10 cellular contexts compared by ENCODE assay signal in the genomic region with DNA sequence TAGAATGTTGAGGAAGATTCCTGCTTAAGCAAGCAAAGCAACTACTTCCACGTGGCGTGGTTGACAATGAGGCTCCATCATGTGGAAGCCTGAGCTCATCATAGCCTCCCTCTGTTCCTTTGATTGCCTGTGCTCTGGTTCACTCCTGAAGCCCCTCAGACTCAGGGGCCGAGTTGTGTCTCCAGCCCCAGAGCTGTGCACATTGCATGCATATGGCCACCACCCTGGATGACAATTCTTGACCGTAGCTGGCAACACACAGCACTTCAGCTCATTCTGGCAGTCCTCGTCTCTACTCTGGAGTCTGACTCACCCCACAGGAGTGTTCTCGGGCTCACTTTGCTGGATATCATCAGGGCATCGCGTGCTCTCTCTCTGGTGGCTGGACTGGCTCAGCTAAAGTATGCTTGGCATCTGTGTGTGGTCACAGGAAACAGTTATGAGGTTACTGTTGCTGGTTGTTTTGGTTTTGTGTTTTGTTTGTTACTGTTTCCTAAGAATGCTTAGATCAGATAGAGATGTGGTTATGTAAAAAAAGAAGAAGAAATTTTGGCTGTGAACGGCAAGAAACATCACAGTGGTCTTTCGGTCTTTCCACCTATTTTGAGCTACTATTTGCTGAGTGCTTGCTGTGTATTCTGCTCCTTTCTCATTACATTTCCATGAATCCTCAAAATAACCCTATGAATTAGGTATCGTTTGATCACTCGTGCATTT. TPM values are rescaled to one million over a fixed set of nuclear protein-coding genes. Genes with fewer than 3 reads are reported as not detected.
DNase-seq lines count a peak whose midpoint lies in the region; FAIRE-seq and TF ChIP-seq lines count a peak whose summit lies in the region.
"Had no signal": no experiment of that assay in that cellular context is flagged by ENCODE, and none has a peak within 500 bp of the region (broad histone marks: within the 10 kb centered on the region; RNA-seq: fewer than 3 reads in every experiment).

No MANE protein-coding gene starts in this region.

- H3K27ac ChIP-seq in AG04450 (ENCODE audit: low read depth, low read length) (peak overlapping the region; percentile 89), brain microvascular endothelial cell (peak overlapping the region; percentile 79), tibial nerve (no peak overlapping the region)
- no peak overlapping the region for H3K27ac ChIP-seq in CD4-positive, alpha-beta memory T cell (ENCODE audit: low read depth, low read length)

- TF ChIP-seq POLR2A in tibial nerve (IDR thresholded peaks at IDR 0.05) = no peak

- H3K9me3 ChIP-seq in AG04450 (ENCODE audit: control insufficient read depth, insufficient read depth, low read length) (no peaks in the 10 kb centered on the region; the same call in 1 of the 2 replicates), tibial nerve (no peaks in the 10 kb centered on the region)
- no peaks in the 10 kb centered on the region for H3K9me3 ChIP-seq in CD4-positive, alpha-beta memory T cell (ENCODE audit: control insufficient read depth in 1 of 2, low read length in 2 of 2)

- WGBS in tibial nerve, 2 donors = 65 to 66% methylated on average over 12 of the region's 12 CpGs

- DNase-seq in AG04450 (ENCODE audit: low read depth, low spot score) (peak; percentile 97), HTR-8/SVneo (ENCODE audit: insufficient read length, low spot score) (peak; percentile 94), brain microvascular endothelial cell (peak; percentile 99), kidney tubule cell (ENCODE audit: low spot score) (peak; percentile 99), CD1c-positive myeloid dendritic cell (ENCODE audit: extremely low spot score) (no peak), anterior cingulate cortex (lab: John Stamatoyannopoulos, UW) (no peak), tibial nerve (ENCODE audit: low spot score in 2 of 2) (no peak)
- DNase-seq in CD4-positive, alpha-beta memory T cell = no peak
- DNase-seq: activated CD8-positive, alpha-beta memory T cell treated with anti-CD3 and anti-CD28 coated beads for 24 hours; NCI-H187 treated with DMSO at 0.1 percent for 48 hours had no signal

- no peak for TF ChIP-seq EP300 in tibial nerve (IDR thresholded peaks at IDR 0.05)

- FAIRE-seq in HTR-8/SVneo (lab: Jason Lieb, UNC) = peak; percentile 96

- H3K27ac Mint-ChIP-seq in CD4-positive, alpha-beta memory T cell = peak overlapping the region in 1 of 7 donors; percentile 23

- H3K36me3 ChIP-seq in brain microvascular endothelial cell (replicated peaks) = no peaks in the 10 kb centered on the region
- H3K36me3 ChIP-seq in CD4-positive, alpha-beta memory T cell (ENCODE audit: insufficient read depth, low read length) = no peaks in the 10 kb centered on the region
- no peaks in the 10 kb centered on the region for H3K36me3 ChIP-seq in tibial nerve

- TF ChIP-seq CTCF in AG04450 (IDR thresholded peaks at IDR 0.05; ENCODE audit: low read depth, low read length) (no peak), brain microvascular endothelial cell (IDR thresholded peaks at IDR 0.05; ENCODE audit: low read depth, low read length, missing control alignments) (no peak), tibial nerve (IDR thresholded peaks at IDR 0.05) (no peak)

- H3K36me3 Mint-ChIP-seq in CD4-positive, alpha-beta memory T cell = no peaks in the 10 kb centered on the region

- CTCF ChIA-PET in AG04450 (lab: Charles Lee) = interaction anchor here (0.7 to 5.4 kb wide), 11 partner anchors 8 to 387 kb away, joined by 3 to 33 read pairs (median 4); no protein-coding TSS in a partner anchor
- CTCF ChIA-PET in CD4-positive, alpha-beta memory T cell (lab: Charles Lee; ENCODE audit: partially characterized antibody) = interaction anchor here (1.1 kb wide), 1 partner anchor 27 kb away, joined by 4 read pairs; no protein-coding TSS in a partner anchor

- no peaks in the 10 kb centered on the region for H3K9me3 Mint-ChIP-seq in CD4-positive, alpha-beta memory T cell

- H3K4me1 ChIP-seq in CD4-positive, alpha-beta memory T cell (ENCODE audit: insufficient read depth, low read length) = no peaks in the 10 kb centered on the region
- H3K4me1 ChIP-seq in tibial nerve = no peaks in the 10 kb centered on the region

- POLR2A ChIA-PET in AG04450 (lab: Yijun Ruan, JAX) = interaction anchor here (0.6 to 2.1 kb wide), 9 partner anchors 8 to 181 kb away, joined by 3 to 17 read pairs (median 6); a partner anchor contains a TSS
- POLR2A ChIA-PET in CD4-positive, alpha-beta memory T cell (lab: Charles Lee; ENCODE audit: partially characterized antibody) = no interaction called here

- H3K4me3 ChIP-seq in AG04450 (ENCODE audit: low read depth, low read length) (no peak overlapping the region), brain microvascular endothelial cell (ENCODE audit: low read depth, low read length) (no peak overlapping the region), tibial nerve (no peak overlapping the region)
- no peak overlapping the region for H3K4me3 ChIP-seq in CD4-positive, alpha-beta memory T cell (ENCODE audit: low read length in 2 of 2)

- in situ Hi-C loops in brain microvascular endothelial cell (cut with HindIII; ENCODE audit: low pct_ligation_motif_present, low sequenced_read_pairs) = loop anchor here (25.0 kb wide), 1 partner anchor 365 kb away; a partner anchor contains a TSS

- H3K27me3 ChIP-seq in AG04450 (ENCODE audit: control insufficient read depth, insufficient read depth, low read length) (no peaks in the 10 kb centered on the region), brain microvascular endothelial cell (replicated peaks) (no peaks in the 10 kb centered on the region), tibial nerve (no peaks in the 10 kb centered on the region)
- no peaks in the 10 kb centered on the region for H3K27me3 ChIP-seq in CD4-positive, alpha-beta memory T cell (ENCODE audit: insufficient read depth, low read length)

- intact Hi-C loops in CD4-positive, alpha-beta memory T cell (cut with micrococcal nuclease) = no loop called here

- H3K27me3 Mint-ChIP-seq in CD4-positive, alpha-beta memory T cell = peaks cover 8 to 12% of the 10 kb centered on the region in 2 donors

- H3K4me3 Mint-ChIP-seq in CD4-positive, alpha-beta memory T cell = no peak overlapping the region

- H3K4me1 Mint-ChIP-seq in CD4-positive, alpha-beta memory T cell = peaks cover 2 to 5% (median 4%) of the 10 kb centered on the region in 4 donors

RNA-seq across cellular contexts. Expression of a gene that starts 41.6 kb away (rescaled TPM):
- polyA plus RNA-seq in AG04450 (2011; rRNA removed) = 50.1 and 68.4 TPM in 2 replicates
- polyA minus RNA-seq in AG04450 (2011; rRNA and poly(A)+ RNA removed) = 22.1 and 37.3 TPM in 2 replicates
- 10 to 100 TPM; 33.4 to 36.9 TPM for total RNA-seq in CD4-positive, alpha-beta memory T cell
- 10 to 100 TPM; 44.9 to 58.5 TPM for polyA plus RNA-seq in CD4-positive, alpha-beta memory T cell
- total RNA-seq in tibial nerve = 10 to 100 TPM; 37.7 to 50.7 (median 46.4) TPM

Comparison
In these comparisons a context has a peak if more than half of its experiments do, and no peak if none do; other contexts are left out.
1. DNase-seq: peak in AG04450 (single experiment), HTR-8/SVneo (single experiment), brain microvascular endothelial cell (single experiment) and kidney tubule cell (single experiment); none in CD4-positive, alpha-beta memory T cell (0 of 5), CD1c-positive myeloid dendritic cell (single experiment), anterior cingulate cortex (0 of 58) and tibial nerve (0 of 2).
2. H3K27ac ChIP-seq: peak in AG04450 (single experiment) and brain microvascular endothelial cell (single experiment); none in CD4-positive, alpha-beta memory T cell (single experiment) and tibial nerve (0 of 4).